ENCODE assay signal across 12 cellular contexts in the genomic region with DNA sequence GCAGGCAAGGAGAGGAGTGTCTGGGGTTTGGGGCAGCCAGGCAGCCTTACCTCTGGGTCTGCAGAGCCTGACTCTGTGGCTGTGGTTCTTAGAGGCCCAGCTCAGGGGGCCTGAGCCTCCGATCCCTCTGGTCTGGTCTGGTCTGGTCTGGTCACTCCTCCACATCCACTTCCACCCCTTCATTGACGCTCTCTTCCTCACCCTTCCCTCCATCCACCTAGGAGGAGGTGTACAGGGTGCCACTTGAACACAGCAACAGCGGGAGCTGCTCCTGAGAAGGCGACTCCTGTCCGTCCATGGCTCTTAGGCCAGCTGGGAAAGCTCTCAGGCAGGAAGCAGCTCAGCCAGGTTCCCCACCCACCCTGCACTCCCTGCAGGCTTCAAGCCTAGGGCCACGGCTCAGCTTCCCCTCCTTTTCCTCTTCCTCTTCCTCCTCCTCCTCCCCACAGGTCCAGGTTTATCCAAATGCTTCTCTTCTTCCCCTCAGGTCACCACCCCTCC. TPM values are rescaled to one million over a fixed set of nuclear protein-coding genes. Genes with fewer than 3 reads are reported as not detected.
A peak's percentile ranks its signal among the peaks of the same experiment; 100 is the strongest.
DNase-seq lines count a peak whose midpoint lies in the region; ATAC-seq, FAIRE-seq and TF ChIP-seq lines count a peak whose summit lies in the region.
"Had no signal": no experiment of that assay in that cellular context is flagged by ENCODE, and none has a peak within 500 bp of the region (broad histone marks: within the 10 kb centered on the region; RNA-seq: fewer than 3 reads in every experiment).

No MANE protein-coding gene starts in this region.

- dilution Hi-C loops in keratinocyte (cut with MboI; ENCODE audit: extremely low pct_ligation_motif_present, low sequenced_read_pairs), result no loop called here

- H3K4me3 Mint-ChIP-seq in activated naive CD4-positive, alpha-beta T cell treated with anti-CD3 and anti-CD28 coated beads, Interleukin-2, amount 50 U/mL, for 24 hours, result peak overlapping the region; percentile 63

- H3K9ac ChIP-seq in keratinocyte (ENCODE audit: control insufficient read depth, extremely low read depth, insufficient read depth, low read length), result no peak overlapping the region

- H3K9me3 ChIP-seq in keratinocyte (ENCODE audit: control insufficient read depth, low read depth, low read length), result no peaks in the 10 kb centered on the region
- H3K9me3 ChIP-seq in upper lobe of right lung, result no peaks in the 10 kb centered on the region
- H3K9me3 ChIP-seq: uterus had no signal

- H3K4me3 ChIP-seq in keratinocyte (ENCODE audit: control insufficient read depth in 2 of 3, extremely low read depth in 1 of 3, insufficient read depth in 2 of 3, low read depth in 1 of 3, low read length in 3 of 3), result no peak overlapping the region
- H3K4me3 ChIP-seq in upper lobe of right lung, result no peak overlapping the region
- H3K4me3 ChIP-seq: uterus had no signal

- FAIRE-seq in keratinocyte (lab: Jason Lieb, UNC), result no peak
- FAIRE-seq in GM19239 (lab: Jason Lieb, UNC), result no peak

- H3K4me1 ChIP-seq in keratinocyte (ENCODE audit: control insufficient read depth, extremely low read depth, insufficient read depth, low read length) (peaks cover 12% of the 10 kb centered on the region), upper lobe of right lung (no peaks in the 10 kb centered on the region)
- H3K4me1 ChIP-seq: uterus had no signal

- H3K27ac ChIP-seq in keratinocyte (ENCODE audit: control insufficient read depth, insufficient read depth, low read length) (no peak overlapping the region), upper lobe of right lung (no peak overlapping the region)
- H3K27ac ChIP-seq: uterus had no signal

- peaks cover 16% of the 10 kb centered on the region for H3K36me3 Mint-ChIP-seq in activated naive CD4-positive, alpha-beta T cell treated with anti-CD3 and anti-CD28 coated beads, Interleukin-2, amount 50 U/mL, for 24 hours

- peak overlapping the region; percentile 29 for H3K4me2 ChIP-seq in keratinocyte (ENCODE audit: control insufficient read depth, extremely low read depth, insufficient read depth, low read depth, low read length)

- peak overlapping the region; percentile 87 for H3K27ac Mint-ChIP-seq in activated naive CD4-positive, alpha-beta T cell treated with anti-CD3 and anti-CD28 coated beads, Interleukin-2, amount 50 U/mL, for 24 hours

- intact Hi-C loops in upper lobe of right lung (cut with DNase I), result loop anchor here (10.0 kb wide), 1 partner anchor 77 kb away; no protein-coding TSS in a partner anchor

- H3K4me1 Mint-ChIP-seq in activated naive CD4-positive, alpha-beta T cell treated with anti-CD3 and anti-CD28 coated beads, Interleukin-2, amount 50 U/mL, for 24 hours, result peaks cover 59% of the 10 kb centered on the region

- TF ChIP-seq CTCF in keratinocyte (optimal IDR thresholded peaks at IDR 0.05 in 1 of 3, IDR thresholded peaks at IDR 0.05 in 1 of 3, conservative IDR thresholded peaks at IDR 0.05 in 1 of 3; ENCODE audit: extremely low read depth in 1 of 3, insufficient read depth in 2 of 3, low read length in 3 of 3) (no peak), upper lobe of right lung (IDR thresholded peaks at IDR 0.05) (no peak)

- H2AFZ ChIP-seq in keratinocyte (ENCODE audit: control insufficient read depth, low read length), result no peak overlapping the region

- H3K9me3 Mint-ChIP-seq in activated naive CD4-positive, alpha-beta T cell treated with anti-CD3 and anti-CD28 coated beads, Interleukin-2, amount 50 U/mL, for 24 hours, result no peaks in the 10 kb centered on the region

- H3K27me3 ChIP-seq in keratinocyte (ENCODE audit: control insufficient read depth, extremely low read depth, insufficient read depth, low read length) (no peaks in the 10 kb centered on the region), upper lobe of right lung (no peaks in the 10 kb centered on the region)
- H3K27me3 ChIP-seq: uterus had no signal

- H3K9me1 ChIP-seq in keratinocyte (ENCODE audit: control insufficient read depth, extremely low read depth, insufficient read depth, low read length), result no peaks in the 10 kb centered on the region

- no peaks in the 10 kb centered on the region for H3K79me2 ChIP-seq in keratinocyte (ENCODE audit: control insufficient read depth, insufficient read depth, low read length)

- H3K27me3 Mint-ChIP-seq in activated naive CD4-positive, alpha-beta T cell treated with anti-CD3 and anti-CD28 coated beads, Interleukin-2, amount 50 U/mL, for 24 hours, result no peaks in the 10 kb centered on the region

- no peak for DNase-seq in activated naive CD4-positive, alpha-beta T cell treated with anti-CD3 and anti-CD28 coated beads, Interleukin-2, amount 50 U/mL, for 16 hours
- DNase-seq in activated CD8-positive, alpha-beta memory T cell treated with anti-CD3 and anti-CD28 coated beads, Interleukin-2, amount 50 U/mL, for 48 hours, result peak; percentile 62
- DNase-seq in keratinocyte (ENCODE audit: low read depth, low spot score) (no peak), upper lobe of right lung (peak; percentile 46), GM19239 (ENCODE audit: insufficient read length, low spot score) (no peak), SIG-M5 (lab: John Stamatoyannopoulos, UW) (no peak)
- DNase-seq: NCI-H1930 had no signal

- ATAC-seq in upper lobe of right lung, result no peak
- no peak for ATAC-seq in GM21576 (IDR thresholded peaks at IDR 0.05; ENCODE audit: unreplicated experiment)

- H4K20me1 ChIP-seq in keratinocyte (ENCODE audit: control insufficient read depth, extremely low read depth, insufficient read depth, low read length), result no peaks in the 10 kb centered on the region

- no peaks in the 10 kb centered on the region for H3K36me3 ChIP-seq in keratinocyte (ENCODE audit: control insufficient read depth in 2 of 2, extremely low read depth in 1 of 2, insufficient read depth in 2 of 2, low read length in 2 of 2)
- no peaks in the 10 kb centered on the region for H3K36me3 ChIP-seq in upper lobe of right lung
- H3K36me3 ChIP-seq: uterus had no signal

RNA-seq across cellular contexts. Expression of gene GPR55, which starts 16.9 kb away (rescaled TPM):
- polyA plus RNA-seq in keratinocyte, result not detected in 3 replicates
- polyA plus RNA-seq in keratinocyte (2011; ENCODE audit: low read depth), result not detected
- not detected in 2 replicates for polyA plus RNA-seq in keratinocyte (2011; cell fraction: cytosol; rRNA removed)
- polyA plus RNA-seq in keratinocyte (2011; cell fraction: nucleus; rRNA removed), result not detected in 2 replicates
- not detected in 2 replicates for polyA plus RNA-seq in keratinocyte (2012; ENCODE audit: low replicate concordance)
- polyA minus RNA-seq in keratinocyte, result 2.1 TPM in 1 of 3 replicates, not detected in the others
- not detected for polyA minus RNA-seq in keratinocyte (2011; cell fraction: cytosol; rRNA and poly(A)+ RNA removed)
- polyA minus RNA-seq in keratinocyte (2011; cell fraction: nucleus; rRNA and poly(A)+ RNA removed), result not detected in 2 replicates
- 1.2 TPM for total RNA-seq in upper lobe of right lung
- total RNA-seq: fibroblast of villous mesenchyme, HT-29, uterus had no signal

RNA-seq across cellular contexts. Expression of gene ITM2C, which starts 43.4 kb away (rescaled TPM):
- 46.1 to 78.2 TPM (median 55.0 TPM) in 3 replicates for polyA plus RNA-seq in keratinocyte
- 0.76 TPM for polyA plus RNA-seq in keratinocyte (2011; ENCODE audit: low read depth)
- 45.0 and 59.6 TPM in 2 replicates for polyA plus RNA-seq in keratinocyte (2011; cell fraction: cytosol; rRNA removed)
- polyA plus RNA-seq in keratinocyte (2011; cell fraction: nucleus; rRNA removed), result 48.8 and 62.6 TPM in 2 replicates
- polyA plus RNA-seq in keratinocyte (2012; ENCODE audit: low replicate concordance), result 6.3 and 40.2 TPM in 2 replicates
- polyA minus RNA-seq in keratinocyte, result 70.4 to 144 TPM (median 97.2 TPM) in 3 replicates
- polyA minus RNA-seq in keratinocyte (2011; cell fraction: cytosol; rRNA and poly(A)+ RNA removed), result 56.4 TPM
- polyA minus RNA-seq in keratinocyte (2011; cell fraction: nucleus; rRNA and poly(A)+ RNA removed), result 30.4 and 38.4 TPM in 2 replicates
- total RNA-seq in upper lobe of right lung, result 25.0 TPM

Comparison
In these comparisons a context has a peak if more than half of its experiments do, and no peak if none do; other contexts are left out.
1. DNase-seq: peak in activated CD8-positive, alpha-beta memory T cell treated with anti-CD3 and anti-CD28 coated beads, Interleukin-2, amount 50 U/mL, for 48 hours (single experiment) and upper lobe of right lung (single experiment); none in activated naive CD4-positive, alpha-beta T cell treated with anti-CD3 and anti-CD28 coated beads, Interleukin-2, amount 50 U/mL, for 16 hours (single experiment), keratinocyte (single experiment), GM19239 (single experiment) and SIG-M5 (single experiment).